ENCODE assay signal across 8 cellular contexts in the genomic region with DNA sequence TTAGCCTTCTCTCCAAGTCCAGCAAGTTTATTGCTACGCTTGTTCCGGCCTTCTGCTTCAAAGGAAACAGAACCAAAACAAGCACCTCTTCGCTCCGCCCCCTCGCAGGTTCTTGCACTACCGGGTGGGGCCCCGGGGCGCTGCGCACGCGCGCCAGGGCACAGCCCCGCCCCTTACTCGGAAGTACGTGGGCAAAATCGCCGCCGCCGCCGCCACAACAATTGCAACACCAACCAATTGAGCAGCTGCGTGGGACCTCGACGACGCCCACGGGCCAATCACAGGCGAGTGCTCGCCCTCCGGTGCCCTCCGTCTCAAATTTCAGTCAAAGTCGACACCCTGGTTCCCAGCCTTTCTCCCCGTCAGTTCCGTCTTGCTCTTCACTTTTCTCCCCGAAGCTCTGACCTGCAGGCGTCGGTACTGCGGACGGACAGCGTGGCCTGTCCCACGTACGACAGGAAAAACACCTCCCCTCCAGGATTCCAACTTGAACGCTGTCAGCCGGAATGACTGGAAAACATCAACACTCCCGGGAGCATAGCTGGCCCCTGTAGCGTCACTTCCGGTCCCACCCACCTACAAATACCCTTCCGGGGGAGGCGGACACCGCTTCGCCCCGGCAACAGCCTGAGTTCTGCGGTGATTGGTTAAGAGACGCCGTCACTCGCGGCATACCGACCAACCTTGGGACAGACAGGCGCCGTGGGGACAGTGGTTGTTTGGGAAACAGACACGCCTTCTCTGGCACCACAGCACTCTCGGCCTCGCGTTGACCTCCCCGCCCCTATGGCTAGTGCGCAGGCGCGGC. TPM values are rescaled to one million over a fixed set of nuclear protein-coding genes. Genes with fewer than 3 reads are reported as not detected.
DNase-seq lines count a peak whose midpoint lies in the region; ATAC-seq and TF ChIP-seq lines count a peak whose summit lies in the region.

No MANE protein-coding gene starts in this region.

- peak overlapping the region; percentile 83 for H3K9ac ChIP-seq in iPS-20b (ENCODE audit: low read depth, low read length)
- H3K9ac ChIP-seq in skeletal muscle tissue (ENCODE audit: low read depth in 1 of 3, low read length in 3 of 3), result peak overlapping the region; percentile 89 to 96 (median 89)

- in situ Hi-C loops in ACHN (cut with HindIII; ENCODE audit: low pct_ligation_motif_present, low pct_unique_long_range_greater_than_20kb, low sequenced_read_pairs), result no loop called here

- ATAC-seq in GM18873 (IDR thresholded peaks at IDR 0.05; ENCODE audit: low FRiP score, unreplicated experiment) (peak; percentile 81), HG03135 (IDR thresholded peaks at IDR 0.05; ENCODE audit: unreplicated experiment) (peak; percentile 77)

- TF ChIP-seq POLR2A in breast epithelium (IDR thresholded peaks at IDR 0.05), result peak; percentile 65

- TF ChIP-seq CTCF in VCaP (conservative IDR thresholded peaks at IDR 0.05) (no peak), breast epithelium (IDR thresholded peaks at IDR 0.05) (no peak)

- H3K27me3 ChIP-seq in breast epithelium, result peaks cover 0 to 36% of the 10 kb centered on the region in 2 donors
- H3K27me3 ChIP-seq in iPS-20b (ENCODE audit: insufficient read depth, low read length), result no peaks in the 10 kb centered on the region
- peaks cover 0 to 4% (median 0%) of the 10 kb centered on the region in 3 donors for H3K27me3 ChIP-seq in skeletal muscle tissue (ENCODE audit: control insufficient read depth in 3 of 3, insufficient read depth in 3 of 3, low read length in 3 of 3)

- intact Hi-C loops in breast epithelium (cut with DNase I; ENCODE audit: low total_unique reads), result no loop called here

- DNase-seq in ACHN, result peak; percentile 89
- DNase-seq in NCI-H2196 (lab: John Stamatoyannopoulos, UW; ENCODE audit: unreplicated experiment), result peak; percentile 90
- DNase-seq in breast epithelium (ENCODE audit: low spot score in 2 of 2), result peak; percentile 92 to 98

- H3K4me1 ChIP-seq in breast epithelium (no peaks in the 10 kb centered on the region), iPS-20b (ENCODE audit: insufficient read depth, low read length) (peaks cover 7% of the 10 kb centered on the region; the same call in 1 of the 2 replicates), skeletal muscle tissue (ENCODE audit: control insufficient read depth in 3 of 3, insufficient read depth in 3 of 3, low read length in 3 of 3) (peaks cover 36 to 40% (median 37%) of the 10 kb centered on the region in 3 donors)

- peak overlapping the region; percentile 83 for H3K27ac ChIP-seq in VCaP
- H3K27ac ChIP-seq in breast epithelium, result peak overlapping the region; percentile 94 to 98
- no peak overlapping the region for H3K27ac ChIP-seq in iPS-20b (ENCODE audit: low read length)
- peak overlapping the region; percentile 97 for H3K27ac ChIP-seq in skeletal muscle tissue (ENCODE audit: low read depth, low read length)

- H3K36me3 ChIP-seq in breast epithelium (no peaks in the 10 kb centered on the region), iPS-20b (ENCODE audit: insufficient read depth, low read depth, low read length) (peaks cover 17% of the 10 kb centered on the region), skeletal muscle tissue (ENCODE audit: control insufficient read depth in 3 of 3, insufficient read depth in 3 of 3, low read length in 3 of 3) (peaks cover 0 to 13% (median 0%) of the 10 kb centered on the region in 3 donors)

- H3K4me3 ChIP-seq in breast epithelium, result peak overlapping the region; percentile 61 to 82 (median 66)
- peak overlapping the region; percentile 97 for H3K4me3 ChIP-seq in iPS-20b (ENCODE audit: low read length)
- peak overlapping the region; percentile 83 to 85 (median 84) for H3K4me3 ChIP-seq in skeletal muscle tissue (ENCODE audit: low read length in 3 of 3)

- H3K9me3 ChIP-seq in breast epithelium, result no peaks in the 10 kb centered on the region
- H3K9me3 ChIP-seq in iPS-20b (ENCODE audit: insufficient read depth, low read depth, low read length), result no peaks in the 10 kb centered on the region
- H3K9me3 ChIP-seq in skeletal muscle tissue (ENCODE audit: control insufficient read depth in 3 of 3, low read length in 3 of 3), result no peaks in the 10 kb centered on the region

RNA-seq across cellular contexts. Expression of a gene that starts 0.6 kb away (rescaled TPM):
- total RNA-seq in breast epithelium, result 10 to 100 TPM; 35.8 to 37.9 (median 36.1) TPM
- 16.2 TPM for total RNA-seq in skeletal muscle tissue

RNA-seq across cellular contexts. Expression of a gene that starts 13.6 kb away (rescaled TPM):
- 1 to 10 TPM in 1 of 3 donors, under 1 TPM in 2; 0.66 to 1.2 (median 0.96) TPM for total RNA-seq in breast epithelium
- 0.52 TPM for total RNA-seq in skeletal muscle tissue

RNA-seq across cellular contexts. Expression of a gene that starts 39.2 kb away (rescaled TPM):
- total RNA-seq in breast epithelium (10 to 100 TPM in 1 of 3 donors, 1 to 10 TPM in 2; 5.8 to 20.3 (median 7.6) TPM), skeletal muscle tissue (3.1 TPM)

RNA-seq across cellular contexts. Expression of a gene that starts 44.0 kb away (rescaled TPM):
- 10 to 100 TPM; 31.4 to 47.2 (median 34.1) TPM for total RNA-seq in breast epithelium
- 10.4 TPM for total RNA-seq in skeletal muscle tissue

RNA-seq across cellular contexts. Expression of a gene that starts 46.6 kb away (rescaled TPM):
- 10 to 100 TPM; 10.9 to 17.3 (median 16.1) TPM for total RNA-seq in breast epithelium
- total RNA-seq in skeletal muscle tissue, result 6.3 TPM
